In the genomic region with DNA sequence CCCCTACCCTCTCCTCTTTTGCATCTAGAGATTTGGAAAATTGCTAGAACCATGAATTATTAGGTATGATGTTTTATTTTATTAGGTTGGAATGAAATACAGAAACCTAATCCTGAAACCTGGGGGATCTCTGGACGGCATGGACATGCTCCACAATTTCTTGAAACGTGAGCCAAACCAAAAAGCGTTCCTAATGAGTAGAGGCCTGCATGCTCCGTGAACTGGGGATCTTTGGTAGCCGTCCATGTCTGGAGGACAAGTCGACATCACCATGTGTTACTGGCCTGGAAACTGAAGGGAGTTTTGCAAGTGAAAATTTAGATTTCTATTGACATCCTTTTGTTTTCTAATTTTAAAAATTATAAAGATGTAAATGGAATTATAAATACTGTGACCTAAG, we compare ENCODE assay signal across 14 cellular contexts.
"Had no signal": no experiment of that assay in that cellular context is flagged by ENCODE, and none has a peak within 500 bp of the region (broad histone marks: within the 10 kb centered on the region; RNA-seq: fewer than 3 reads in every experiment).

No MANE protein-coding gene starts in this region.

- H3K4me3 ChIP-seq: lower lobe of right lung, neural progenitor cell, ovary, sigmoid colon, transverse colon, vagina had no signal

- H3K36me3 ChIP-seq: lower lobe of right lung, neural progenitor cell, ovary, sigmoid colon, transverse colon, vagina had no signal

- H3K9ac ChIP-seq: neural progenitor cell had no signal

- H3K4me3 Mint-ChIP-seq: mesothelial cell of epicardium; neural progenitor cell; stimulated activated effector memory CD8-positive, alpha-beta T cell treated with anti-CD3 and anti-CD28 coated beads, Interleukin-12 subunit alpha, Interleukin-12 subunit beta, amount 100 ng/mL, for 72 hours had no signal

- H3K27me3 ChIP-seq: neural progenitor cell, ovary, sigmoid colon, transverse colon, vagina had no signal

- H3K27ac Mint-ChIP-seq: mesothelial cell of epicardium; neural progenitor cell; stimulated activated effector memory CD8-positive, alpha-beta T cell treated with anti-CD3 and anti-CD28 coated beads, Interleukin-12 subunit alpha, Interleukin-12 subunit beta, amount 100 ng/mL, for 72 hours had no signal

- H2AFZ ChIP-seq: neural progenitor cell had no signal

- H3K27ac ChIP-seq: lower lobe of right lung, neural progenitor cell, ovary, sigmoid colon, vagina had no signal

- H3K9me3 ChIP-seq: lower lobe of right lung, ovary, sigmoid colon, transverse colon, vagina had no signal

- DNase-seq: activated CD4-positive, alpha-beta T cell treated with anti-CD3 and anti-CD28 coated beads, Interleukin-2, amount 50 U/mL, for 1 hour; activated naive CD4-positive, alpha-beta T cell treated with Interleukin-2 at 50 U/mL for 16 hours; activated T-cell treated with anti-CD3 and anti-CD28 coated beads for 4 hours; aorta; erythroblast; kidney; lower lobe of right lung; ovary; sigmoid colon; transverse colon had no signal

- H3K36me3 Mint-ChIP-seq: stimulated activated effector memory CD8-positive, alpha-beta T cell treated with anti-CD3 and anti-CD28 coated beads, Interleukin-12 subunit alpha, Interleukin-12 subunit beta, amount 100 ng/mL, for 72 hours had no signal

- H3K4me1 ChIP-seq: sigmoid colon, vagina had no signal

- H3K4me2 ChIP-seq: neural progenitor cell had no signal

- H3K9me3 Mint-ChIP-seq: mesothelial cell of epicardium; neural progenitor cell; stimulated activated effector memory CD8-positive, alpha-beta T cell treated with anti-CD3 and anti-CD28 coated beads, Interleukin-12 subunit alpha, Interleukin-12 subunit beta, amount 100 ng/mL, for 72 hours had no signal
